In the genomic region with DNA sequence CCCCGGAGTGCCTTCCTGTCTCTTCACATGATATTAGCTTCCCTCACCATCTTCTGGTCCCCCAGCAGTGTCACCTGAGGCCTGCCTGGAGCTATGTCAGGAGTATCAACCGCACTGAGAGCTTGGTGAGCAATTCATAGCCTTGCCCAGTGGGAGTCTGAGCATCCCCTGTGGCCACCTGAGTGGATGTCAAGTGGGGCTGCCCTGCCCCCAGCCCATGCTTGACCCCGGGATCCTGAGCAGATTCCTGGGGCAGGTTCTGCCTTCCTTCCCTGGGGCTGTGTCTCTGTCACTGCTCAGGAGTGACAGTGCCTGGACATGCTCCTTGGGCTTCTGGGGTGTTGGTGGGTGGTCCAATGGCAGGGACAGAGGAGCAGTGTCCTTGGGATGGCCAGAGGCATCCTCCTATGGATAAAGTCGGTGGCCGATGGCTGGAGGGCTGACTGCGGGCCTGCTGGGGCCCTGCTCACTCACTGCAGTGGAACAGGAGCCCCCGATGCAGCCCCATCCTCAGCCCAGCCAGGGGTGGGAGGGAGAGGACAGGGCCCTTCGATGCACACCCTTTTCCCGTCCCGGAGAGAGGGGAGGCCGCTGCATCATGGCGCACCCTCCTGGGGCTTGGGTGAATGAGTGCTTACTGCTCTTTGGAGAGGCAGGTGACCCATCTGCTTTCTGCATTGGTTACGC, we compare ENCODE assay signal across 23 cellular contexts.
DNase-seq lines count a peak whose midpoint lies in the region; ATAC-seq, FAIRE-seq and TF ChIP-seq lines count a peak whose summit lies in the region.
"Had no signal": no experiment of that assay in that cellular context is flagged by ENCODE, and none has a peak within 500 bp of the region (broad histone marks: within the 10 kb centered on the region; RNA-seq: fewer than 3 reads in every experiment).

No MANE protein-coding gene starts in this region.

- no peak for TF ChIP-seq CTCF in kidney (IDR thresholded peaks at IDR 0.05; ENCODE audit: borderline replicate concordance, extremely low read depth, insufficient read depth)

- peaks cover 3 to 12% of the 10 kb centered on the region in 2 donors for H3K9me3 ChIP-seq in kidney (ENCODE audit: control insufficient read depth in 1 of 2, low read length in 2 of 2)

- no peaks in the 10 kb centered on the region for H3K27me3 Mint-ChIP-seq in activated CD8-positive, alpha-beta memory T cell treated with anti-CD3 and anti-CD28 coated beads, Interleukin-2, amount 10 ng/mL, durations not matched to agents 7 days and 5 days
- H3K27me3 Mint-ChIP-seq: B cell had no signal

- no peak overlapping the region for H3K4me3 Mint-ChIP-seq in activated CD8-positive, alpha-beta memory T cell treated with anti-CD3 and anti-CD28 coated beads, Interleukin-2, amount 10 ng/mL, durations not matched to agents 7 days and 5 days
- H3K4me3 Mint-ChIP-seq: B cell; CD4-positive, CD25-positive, alpha-beta regulatory T cell; CD8-positive, alpha-beta T cell; GM23338; H9 had no signal

- no peak overlapping the region for H3K27ac ChIP-seq in kidney (ENCODE audit: low read depth in 2 of 2, low read length in 2 of 2)
- H3K27ac ChIP-seq: 22Rv1, BLaER1, C4-2B had no signal

- peaks cover 7% of the 10 kb centered on the region for H3K9me3 Mint-ChIP-seq in activated CD8-positive, alpha-beta memory T cell treated with anti-CD3 and anti-CD28 coated beads, Interleukin-2, amount 10 ng/mL, durations not matched to agents 7 days and 5 days (ENCODE audit: low read depth)

- CTCF ChIA-PET in activated CD8-positive, alpha-beta memory T cell treated with anti-CD3 and anti-CD28 coated beads, Interleukin-2, amount 10 ng/mL, durations not matched to agents 7 days and 5 days (lab: Charles Lee): no interaction called here

- ATAC-seq in activated CD8-positive, alpha-beta memory T cell treated with anti-CD3 and anti-CD28 coated beads, Interleukin-2, amount 10 ng/mL, durations not matched to agents 7 days and 5 days: no peak
- ATAC-seq in GM18909 (IDR thresholded peaks at IDR 0.05; ENCODE audit: poor library complexity, unreplicated experiment): no peak
- ATAC-seq: CD8-positive, alpha-beta T cell; GM23338; HCT116 had no signal

- no peak overlapping the region for H3K4me3 ChIP-seq in kidney (ENCODE audit: low read length in 2 of 2)
- H3K4me3 ChIP-seq: BLaER1, GM23338 had no signal

- DNase-seq in activated CD8-positive, alpha-beta memory T cell treated with anti-CD3 and anti-CD28 coated beads, Interleukin-2, amount 50 U/mL, for 48 hours: peak; percentile 33
- no peak for DNase-seq in activated CD8-positive, alpha-beta memory T cell treated with anti-CD3 and anti-CD28 coated beads, Interleukin-2, amount 10 ng/mL, durations not matched to agents 7 days and 5 days
- DNase-seq in kidney (peak; percentile 65), posterior vena cava (ENCODE audit: low spot score) (peak; percentile 77), NCI-H1417 (lab: John Stamatoyannopoulos, UW) (no peak)
- DNase-seq in stimulated activated naive CD4-positive, alpha-beta T cell (lab: John Stamatoyannopoulos, UW): no peak
- DNase-seq: Caco-2; CD4-positive, CD25-positive, alpha-beta regulatory T cell; DMS153; DND-41; H9 had no signal

- no peaks in the 10 kb centered on the region for H3K4me1 Mint-ChIP-seq in activated CD8-positive, alpha-beta memory T cell treated with anti-CD3 and anti-CD28 coated beads, Interleukin-2, amount 10 ng/mL, durations not matched to agents 7 days and 5 days
- H3K4me1 Mint-ChIP-seq: B cell; CD4-positive, CD25-positive, alpha-beta regulatory T cell had no signal

- intact Hi-C loops in kidney (cut with DNase I) (loop anchor here (10.0 kb wide), 1 partner anchor 207 kb away; no protein-coding TSS in a partner anchor), posterior vena cava (cut with DNase I) (no loop called here)

- no peaks in the 10 kb centered on the region for H3K36me3 Mint-ChIP-seq in activated CD8-positive, alpha-beta memory T cell treated with anti-CD3 and anti-CD28 coated beads, Interleukin-2, amount 10 ng/mL, durations not matched to agents 7 days and 5 days
- H3K36me3 Mint-ChIP-seq: CD4-positive, CD25-positive, alpha-beta regulatory T cell; CD8-positive, alpha-beta T cell had no signal

- no peak for FAIRE-seq in kidney (lab: Jason Lieb, UNC)
- FAIRE-seq: A204.1, G401.6, GM12892, GM19239 had no signal

- no peak overlapping the region for H3K9ac ChIP-seq in kidney (ENCODE audit: low read length in 2 of 2)
- H3K9ac ChIP-seq: BLaER1 had no signal

- H3K27ac Mint-ChIP-seq in activated CD8-positive, alpha-beta memory T cell treated with anti-CD3 and anti-CD28 coated beads, Interleukin-2, amount 10 ng/mL, durations not matched to agents 7 days and 5 days: no peak overlapping the region
- H3K27ac Mint-ChIP-seq: B cell; CD4-positive, CD25-positive, alpha-beta regulatory T cell; CD8-positive, alpha-beta T cell; GM23338; H9 had no signal

- peaks cover 0 to 5% of the 10 kb centered on the region in 2 donors for H3K4me1 ChIP-seq in kidney (ENCODE audit: control insufficient read depth in 1 of 2, insufficient read depth in 1 of 2, low read depth in 1 of 2, low read length in 2 of 2)
- H3K4me1 ChIP-seq: Caco-2 had no signal

- H3K36me3 ChIP-seq in kidney (ENCODE audit: control insufficient read depth in 1 of 2, insufficient read depth in 2 of 2, low read length in 2 of 2): no peaks in the 10 kb centered on the region
- H3K36me3 ChIP-seq: BLaER1 had no signal

Comparison
In these comparisons a context has a peak if more than half of its experiments do, and no peak if none do; other contexts are left out.
1. DNase-seq: peak in activated CD8-positive, alpha-beta memory T cell treated with anti-CD3 and anti-CD28 coated beads, Interleukin-2, amount 50 U/mL, for 48 hours (single experiment), kidney (single experiment) and posterior vena cava (single experiment); none in activated CD8-positive, alpha-beta memory T cell treated with anti-CD3 and anti-CD28 coated beads, Interleukin-2, amount 10 ng/mL, durations not matched to agents 7 days and 5 days (single experiment), NCI-H1417 (0 of 3) and stimulated activated naive CD4-positive, alpha-beta T cell (0 of 6).